In genomic region chr17:58390884-58391283, GRCh38 we compare ENCODE assay signal across 16 cellular contexts. TPM values are rescaled to one million over a fixed set of nuclear protein-coding genes. Genes with fewer than 3 reads are reported as not detected.
"Had no signal": no experiment of that assay in that cellular context is flagged by ENCODE, and none has a peak within 500 bp of the region (broad histone marks: within the 10 kb centered on the region; RNA-seq: fewer than 3 reads in every experiment).

No MANE protein-coding gene starts in this region.

- H3K9me3 ChIP-seq: thoracic aorta, uterus had no signal

- H3K27ac ChIP-seq: brain microvascular endothelial cell, thoracic aorta, uterus had no signal

- H3K4me3 ChIP-seq: thoracic aorta, uterus had no signal

- H3K4me1 ChIP-seq: uterus had no signal

- H3K36me3 ChIP-seq: brain microvascular endothelial cell, thoracic aorta, uterus had no signal

- ATAC-seq: activated CD8-positive, alpha-beta memory T cell treated with anti-CD3 and anti-CD28 coated beads, Interleukin-2, amount 10 ng/mL, durations not matched to agents 7 days and 5 days; activated naive CD4-positive, alpha-beta T cell treated with anti-CD3 and anti-CD28 coated beads, Interleukin-2, amount 50 U/mL, for 72 hours; stimulated activated naive CD8-positive, alpha-beta T cell treated with anti-CD3 and anti-CD28 coated beads, Interleukin-15, amount 100 ng/mL, for 72 hours had no signal

- H3K27me3 ChIP-seq: uterus had no signal

- DNase-seq: activated CD4-positive, alpha-beta T cell treated with anti-CD3 and anti-CD28 coated beads, Interleukin-2, amount 50 U/mL, for 48 hours; activated CD4-positive, CD25-positive, alpha-beta regulatory T cell treated with anti-CD3 and anti-CD28 coated beads, Interleukin-2, amount 50 U/mL, for 72 hours; activated CD8-positive, alpha-beta memory T cell treated with anti-CD3 and anti-CD28 coated beads, Interleukin-2, amount 10 ng/mL, durations not matched to agents 7 days and 5 days; activated effector memory CD4-positive, alpha-beta T cell treated with anti-CD3 and anti-CD28 coated beads, Interleukin-2, amount 50 U/mL, for 16 hours; activated T-cell treated with anti-CD3 and anti-CD28 coated beads, Interleukin-2, amount 50 U/mL, for 24 hours; endodermal cell; immature natural killer cell; stimulated activated CD4-positive, alpha-beta T cell treated with anti-CD3 and anti-CD28 coated beads, Interleukin-15, amount 100 ng/mL, for 24 hours; stimulated activated CD4-positive, alpha-beta T cell treated with anti-CD3 and anti-CD28 coated beads, Interleukin-4, amount 100 ng/mL, for 24 hours; stimulated activated naive CD8-positive, alpha-beta T cell treated with anti-CD3 and anti-CD28 coated beads, Interleukin-15, amount 100 ng/mL, for 72 hours had no signal

RNA-seq across cellular contexts. Expression of gene RNF43, which starts 26.4 kb away (rescaled TPM):
- total RNA-seq: dermis microvascular lymphatic vessel endothelial cell, osteocyte had no signal
